ENCODE assay signal across 8 cellular contexts in genomic region chrX:40176979-40177430, GRCh38.
DNase-seq lines count a peak whose midpoint lies in the region; ATAC-seq, FAIRE-seq and TF ChIP-seq lines count a peak whose summit lies in the region.

No MANE protein-coding gene starts in this region.

- H4K20me1 ChIP-seq in Karpas-422 (ENCODE audit: insufficient read depth, low read depth, low read length) (no peaks in the 10 kb centered on the region), HepG2 (ENCODE audit: insufficient read depth, low read length) (no peaks in the 10 kb centered on the region)

- peak overlapping the region; percentile 90 for H3K9ac ChIP-seq in Karpas-422 (ENCODE audit: low read length)
- peak overlapping the region; percentile 56 for H3K9ac ChIP-seq in HepG2 (ENCODE audit: insufficient read depth, low read depth, low read length)

- H3K36me3 Mint-ChIP-seq in Caco-2 (ENCODE audit: insufficient read depth, unreplicated experiment) = peaks cover 3% of the 10 kb centered on the region

- peak in 1 of 2 experiments; percentile 53 for DNase-seq in Caco-2
- no peak for DNase-seq in Karpas-422
- DNase-seq in astrocyte of the spinal cord (ENCODE audit: low read depth, low spot score) = no peak
- peak; percentile 50 for DNase-seq in HepG2 (ENCODE audit: low spot score)
- DNase-seq in KBM-7 = no peak
- no peak for DNase-seq in effector CD4-positive, alpha-beta T cell
- DNase-seq in cerebellar nuclear complex (lab: John Stamatoyannopoulos, UW) = no peak

- peak overlapping the region; percentile 82 for H3K27ac Mint-ChIP-seq in Caco-2 (ENCODE audit: unreplicated experiment)

- POLR2A ChIA-PET in Caco-2 (lab: Charles Lee) = interaction anchor here (0.6 to 1.4 kb wide), 6 partner anchors 67 to 1728 kb away, joined by 3 to 14 read pairs (median 7); no protein-coding TSS in a partner anchor
- POLR2A ChIA-PET in HepG2 (lab: Yijun Ruan, JAX) = interaction anchor here (0.6 to 3.9 kb wide), 22 partner anchors 9 to 446 kb away, joined by 3 to 41 read pairs (median 6); partner anchors contain the start of gene BCOR

- H3K27ac ChIP-seq in Karpas-422 (ENCODE audit: low read length) (no peak overlapping the region), HepG2 (ENCODE audit: extremely low read length, insufficient read depth, low read length) (peak overlapping the region; percentile 95), thymus (ENCODE audit: low read depth) (peak overlapping the region; percentile 99)

- H3K4me2 ChIP-seq in Karpas-422 (ENCODE audit: low read depth, low read length, poor library complexity, severe bottlenecking) (peak overlapping the region; percentile 58), HepG2 (ENCODE audit: low read depth, low read length) (peak overlapping the region; percentile 67)

- WGBS in HepG2 (ENCODE audit: low lambda C conversion rate) = no CpG with 5 or more reads among the region's 22 CpGs
- 3% methylated on average over 22 of the region's 22 CpGs for WGBS in thymus

- no peaks in the 10 kb centered on the region for H3K4me1 Mint-ChIP-seq in Caco-2 (ENCODE audit: low read depth, unreplicated experiment)

- peak overlapping the region; percentile 87 for H3K4me3 Mint-ChIP-seq in Caco-2 (ENCODE audit: unreplicated experiment)

- no peaks in the 10 kb centered on the region for H3K36me3 ChIP-seq in Caco-2 (ENCODE audit: control insufficient read depth, insufficient read depth, low read length)
- no peaks in the 10 kb centered on the region for H3K36me3 ChIP-seq in Karpas-422 (ENCODE audit: insufficient read depth, low read length)
- H3K36me3 ChIP-seq in HepG2 (replicated peaks in 1 of 2; ENCODE audit: control insufficient read depth in 1 of 2, insufficient read depth in 2 of 2, low read length in 2 of 2) = no peaks in the 10 kb centered on the region
- H3K36me3 ChIP-seq in thymus (ENCODE audit: control insufficient read depth, insufficient read depth) = no peaks in the 10 kb centered on the region

- no peak for TF ChIP-seq EP300 in HepG2 (IDR thresholded peaks at IDR 0.05; ENCODE audit: low read depth in 2 of 2, low read length in 2 of 2)
- TF ChIP-seq EP300 in HepG2 (CRISPR knock-in tag; IDR thresholded peaks at IDR 0.05; ENCODE audit: borderline replicate concordance) = no peak

- H3K9me3 Mint-ChIP-seq in Caco-2 (ENCODE audit: unreplicated experiment) = no peaks in the 10 kb centered on the region

- BruUV-seq in Caco-2 (replicated peaks; lab: Mats Ljungman, UMichigan) (no TSS peak), HepG2 (replicated peaks; lab: Mats Ljungman, UMichigan) (TSS peak; percentile 29)

- no peaks in the 10 kb centered on the region for H3K27me3 ChIP-seq in Caco-2 (replicated peaks; ENCODE audit: control insufficient read depth, insufficient read depth, low read length)
- H3K27me3 ChIP-seq in Karpas-422 (ENCODE audit: low read length) = no peaks in the 10 kb centered on the region
- no peaks in the 10 kb centered on the region for H3K27me3 ChIP-seq in HepG2 (ENCODE audit: control insufficient read depth in 1 of 2, insufficient read depth in 2 of 2, low read length in 2 of 2)
- no peaks in the 10 kb centered on the region for H3K27me3 ChIP-seq in thymus (ENCODE audit: control insufficient read depth, insufficient read depth)

- H2AFZ ChIP-seq in Karpas-422 (ENCODE audit: low read length) (no peak overlapping the region), HepG2 (ENCODE audit: low read length) (no peak overlapping the region)

- no peak for FAIRE-seq in HepG2 (lab: Jason Lieb, UNC)

- CTCF ChIA-PET in Caco-2 (lab: Charles Lee) = interaction anchor here (0.6 to 1.3 kb wide), 5 partner anchors 18 to 92 kb away, joined by 3 to 5 read pairs (median 3); no protein-coding TSS in a partner anchor
- CTCF ChIA-PET in HepG2 (lab: Yijun Ruan, JAX; ENCODE audit: low intra/inter-chr PET ratio, low total read pairs) = no interaction called here

- no peaks in the 10 kb centered on the region for H3K27me3 Mint-ChIP-seq in Caco-2 (ENCODE audit: insufficient read depth, unreplicated experiment)

- TF ChIP-seq CTCF in Caco-2 (IDR thresholded peaks at IDR 0.05; ENCODE audit: insufficient read depth in 1 of 2, low read depth in 1 of 2, low read length in 1 of 2, severe bottlenecking in 1 of 2, unreplicated experiment in 1 of 2) (no peak), astrocyte of the spinal cord (IDR thresholded peaks at IDR 0.05; ENCODE audit: low read depth, low read length) (no peak), HepG2 (CRISPR knock-in tag; IDR thresholded peaks at IDR 0.05) (peak; percentile 36)

- H3K4me3 ChIP-seq in Caco-2 (ENCODE audit: low read depth, low read length) (peak overlapping the region; percentile 59), Karpas-422 (ENCODE audit: low read length) (peak overlapping the region; percentile 71), astrocyte of the spinal cord (ENCODE audit: low read depth, low read length) (peak overlapping the region; percentile 7), HepG2 (replicated peaks in 1 of 3; ENCODE audit: insufficient read depth in 1 of 3, low read depth in 2 of 3, low read length in 3 of 3) (peak overlapping the region; percentile 55 to 74 (median 64); a peak in 5 of 6 replicates), thymus (ENCODE audit: low read length) (peak overlapping the region; percentile 67)

- ATAC-seq in HepG2 = peak; percentile 47

- in situ Hi-C loops in astrocyte of the spinal cord (cut with HindIII; ENCODE audit: low sequenced_read_pairs) (no loop called here), HepG2 (cut with HindIII; ENCODE audit: extremely low pct_ligation_motif_present, low pct_unique_long_range_greater_than_20kb) (no loop called here), KBM-7 (cut with MboI; ENCODE audit: low pct_unique_long_range_greater_than_20kb, low sequenced_read_pairs) (loop anchor here (10.0 kb wide), 1 partner anchor 82 kb away; the partner anchor contains the start of gene BCOR)

- H3K9me3 ChIP-seq in Caco-2 (no peaks in the 10 kb centered on the region), Karpas-422 (ENCODE audit: low read length) (no peaks in the 10 kb centered on the region), HepG2 (ENCODE audit: low read length) (no peaks in the 10 kb centered on the region), thymus (ENCODE audit: control insufficient read depth) (no peaks in the 10 kb centered on the region)

- H3K9me2 ChIP-seq in Karpas-422 (replicated peaks; ENCODE audit: insufficient read depth, low read length) = no peaks in the 10 kb centered on the region

- TF ChIP-seq RAD21 in HepG2 (CRISPR knock-in tag; IDR thresholded peaks at IDR 0.05) = no peak

- H3K79me2 ChIP-seq in Karpas-422 (ENCODE audit: low read length) = no peaks in the 10 kb centered on the region
- peaks cover 6% of the 10 kb centered on the region for H3K79me2 ChIP-seq in HepG2 (ENCODE audit: insufficient read depth, low read length)

- intact Hi-C loops in Caco-2 (cut with micrococcal nuclease; ENCODE audit: unreplicated experiment) (no loop called here), HepG2 (cut with micrococcal nuclease; ENCODE audit: unreplicated experiment) (loop anchor here (2.0 kb wide), 1 partner anchor 68 kb away; no protein-coding TSS in a partner anchor)

- peaks cover 11% of the 10 kb centered on the region for H3K4me1 ChIP-seq in Caco-2
- peaks cover 37% of the 10 kb centered on the region for H3K4me1 ChIP-seq in Karpas-422 (ENCODE audit: low read length)
- peaks cover 40% of the 10 kb centered on the region for H3K4me1 ChIP-seq in HepG2 (ENCODE audit: insufficient read depth, low read length)
- peaks cover 4% of the 10 kb centered on the region for H3K4me1 ChIP-seq in thymus (ENCODE audit: control insufficient read depth, insufficient read depth, low read length)

- TF ChIP-seq POLR2A in HepG2 (IDR thresholded peaks at IDR 0.05; ENCODE audit: insufficient read depth in 1 of 2, low read depth in 2 of 2, low read length in 2 of 2) = no peak

TF ChIP-seq in HepG2, 621 proteins besides CTCF, POLR2A, EP300 and RAD21 (continues in another document):
- TF ChIP-seq ZNF883 (CRISPR knock-in tag; IDR thresholded peaks at IDR 0.05; ENCODE audit: not compliant biosample characterization) = no peak
- 0 out of 2 replicates have a peak, but pooled peaks have one; percentile 23 for TF ChIP-seq POLR2G (IDR thresholded peaks at IDR 0.05; ENCODE audit: low read depth, low read length)
- TF ChIP-seq SIN3B (IDR thresholded peaks at IDR 0.05; ENCODE audit: low read length) = no peak
- TF ChIP-seq SMC3 (IDR thresholded peaks at IDR 0.05; ENCODE audit: low read length) = no peak
- TF ChIP-seq GATAD1 (CRISPR knock-in tag; IDR thresholded peaks at IDR 0.05) = no peak
- no peak for TF ChIP-seq ZNF256 (CRISPR knock-in tag; conservative IDR thresholded peaks at IDR 0.05)
- no peak for TF ChIP-seq BORCS8-MEF2B (CRISPR knock-in tag; IDR thresholded peaks at IDR 0.05)
- no peak for TF ChIP-seq KLF12 (CRISPR knock-in tag; IDR thresholded peaks at IDR 0.05; ENCODE audit: borderline replicate concordance)
- TF ChIP-seq MED1 (CRISPR knock-in tag; IDR thresholded peaks at IDR 0.05) = 0 out of 2 replicates have a peak, but pooled peaks have one; percentile 3
- TF ChIP-seq ZNF770 (CRISPR knock-in tag; IDR thresholded peaks at IDR 0.05) = no peak
- no peak for TF ChIP-seq HBP1 (CRISPR knock-in tag; IDR thresholded peaks at IDR 0.05; ENCODE audit: low read depth)

Comparison
In these comparisons a context has a peak if more than half of its experiments do, and no peak if none do; other contexts are left out.
1. H3K4me3 ChIP-seq: peak in every context shown above with its lines; median percentile 71 in Karpas-422; 67 in thymus; 64 in HepG2; 59 in Caco-2; 7 in astrocyte of the spinal cord.